In genomic region chr1:202638888-202639305, GRCh38 we compare ENCODE assay signal across 7 cellular contexts.
DNase-seq lines count a peak whose midpoint lies in the region; ATAC-seq, FAIRE-seq and TF ChIP-seq lines count a peak whose summit lies in the region.
"Not testable (repeated sequence)": the region's sequence is repeated elsewhere in the genome, so short reads cannot be mapped to it uniquely, and the experiment has no call there.

No MANE protein-coding gene starts in this region.

- DNase-seq in GM23338 (ENCODE audit: low spot score); H1 (ENCODE audit: low read depth in 1 of 2, low spot score in 2 of 2); left ventricle myocardium superior; mesendoderm; neural progenitor cell (ENCODE audit: low spot score): not testable (repeated sequence)
- DNase-seq in NCI-H446 treated with DMSO at 0.1 percent for 48 hours (lab: John Stamatoyannopoulos, UW): peak; percentile 60
- peak; percentile 86 for DNase-seq in cerebellar cortex (ENCODE audit: low spot score)

- H2BK20ac ChIP-seq in H1 (ENCODE audit: low read length): 0 out of 2 replicates have a peak overlapping the region, but pooled peaks have one; percentile 32

- H3K27ac ChIP-seq in GM23338 (ENCODE audit: low read depth); H1 (ENCODE audit: low read depth, low read length); neural progenitor cell: not testable (repeated sequence)
- peak overlapping the region; percentile 50 for H3K27ac ChIP-seq in mesendoderm (ENCODE audit: low read depth, low read length)

- not testable (repeated sequence) for H3K36me3 Mint-ChIP-seq in GM23338 (ENCODE audit: low read depth); neural progenitor cell

- FAIRE-seq in H1 (lab: Jason Lieb, UNC): not testable (repeated sequence)

- not testable (repeated sequence) for H3F3A ChIP-seq in GM23338 (replicated peaks; ENCODE audit: low read depth)
- peaks cover 24% of the 10 kb centered on the region for H3F3A ChIP-seq in neural progenitor cell (ENCODE audit: low read depth)

- H3K27me3 ChIP-seq in GM23338 (ENCODE audit: insufficient read depth) (peaks cover 26% of the 10 kb centered on the region), H1 (replicated peaks in 1 of 4; ENCODE audit: control insufficient read depth in 3 of 4, extremely low read depth in 1 of 4, insufficient read depth in 3 of 4, low read length in 3 of 4) (peaks cover 0 to 17% (median 12%) of the 10 kb centered on the region in 4 experiments; a peak in 5 of 7 replicates), neural progenitor cell (peaks cover 39% of the 10 kb centered on the region)
- not testable (repeated sequence) for H3K27me3 ChIP-seq in mesendoderm (ENCODE audit: insufficient read depth, low read length, poor library complexity)

- TF ChIP-seq POLR2A in H1 (IDR thresholded peaks at IDR 0.05; ENCODE audit: control extremely low read depth in 1 of 2, low read depth in 2 of 2, low read length in 2 of 2): not testable (repeated sequence)

- H3K4me2 ChIP-seq in GM23338: peak overlapping the region; percentile 72
- peak overlapping the region in 1 of 2 experiments; percentile 46; a peak in 1 of 4 replicates for H3K4me2 ChIP-seq in H1 (ENCODE audit: insufficient read depth in 1 of 2, low read depth in 2 of 2, low read length in 2 of 2)
- H3K4me2 ChIP-seq in mesendoderm (ENCODE audit: low read length): not testable (repeated sequence)
- peak overlapping the region; percentile 10 for H3K4me2 ChIP-seq in neural progenitor cell

- not testable (repeated sequence) for H3K9me2 ChIP-seq in GM23338 (ENCODE audit: insufficient read depth)

- H3K14ac ChIP-seq in H1 (ENCODE audit: insufficient read length): not testable (repeated sequence)

- not testable (repeated sequence) for H3K56ac ChIP-seq in H1 (replicated peaks; ENCODE audit: insufficient read length, low read depth, low read length)
- H3K56ac ChIP-seq in mesendoderm (ENCODE audit: low read length): peak overlapping the region; percentile 70

- not testable (repeated sequence) for ATAC-seq in GM23338
- peak; percentile 62 for ATAC-seq in left ventricle myocardium superior

- not testable (repeated sequence) for H3K23ac ChIP-seq in H1 (ENCODE audit: insufficient read length); mesendoderm (ENCODE audit: low read length)

- not testable (repeated sequence) for H3K9me3 Mint-ChIP-seq in GM23338, neural progenitor cell

- POLR2A ChIA-PET in H1 (lab: Charles Lee; ENCODE audit: partially characterized antibody): interaction anchor here (0.6 to 1.5 kb wide), 4 partner anchors 14 to 258 kb away, joined by 3 to 4 read pairs (median 3); no protein-coding TSS in a partner anchor

- H3K79me2 ChIP-seq in GM23338 (replicated peaks; ENCODE audit: insufficient read depth); H1 (ENCODE audit: control insufficient read depth in 1 of 2, insufficient read depth in 2 of 2, low read length in 2 of 2); mesendoderm (ENCODE audit: control insufficient read depth, insufficient read depth, low read length); neural progenitor cell (ENCODE audit: low read depth): not testable (repeated sequence)

- not testable (repeated sequence) for H2BK5ac ChIP-seq in H1 (ENCODE audit: low read depth, low read length); mesendoderm (ENCODE audit: low read length)

- H3K4me3 ChIP-seq in GM23338; H1 (ENCODE audit: extremely low read depth in 1 of 4, insufficient read depth in 2 of 4, low read depth in 3 of 4, low read length in 4 of 4); mesendoderm (ENCODE audit: low read length); neural progenitor cell: not testable (repeated sequence)

- peaks cover 12% of the 10 kb centered on the region for H3K23me2 ChIP-seq in H1 (ENCODE audit: low read depth, low read length)

- H2AFZ ChIP-seq in GM23338; H1 (ENCODE audit: low read length); neural progenitor cell (replicated peaks): not testable (repeated sequence)

- H4K20me1 ChIP-seq in GM23338 (replicated peaks; ENCODE audit: insufficient read depth); H1 (replicated peaks in 1 of 2; ENCODE audit: control insufficient read depth in 1 of 2, insufficient read depth in 2 of 2, low read length in 2 of 2): not testable (repeated sequence)
- H4K20me1 ChIP-seq in neural progenitor cell (ENCODE audit: low read depth): peaks cover 23% of the 10 kb centered on the region

- H2AK5ac ChIP-seq in H1 (ENCODE audit: low read depth, low read length); mesendoderm (ENCODE audit: low read length): not testable (repeated sequence)

- CTCF ChIA-PET in H1 (lab: Charles Lee; ENCODE audit: partially characterized antibody): interaction anchor here (0.8 to 1.9 kb wide), 7 partner anchors 10 to 61 kb away, joined by 3 to 9 read pairs (median 4); no protein-coding TSS in a partner anchor

- 0 out of 2 replicates have a peak overlapping the region, but pooled peaks have one; percentile 29 for H2BK15ac ChIP-seq in H1 (ENCODE audit: low read length)
- not testable (repeated sequence) for H2BK15ac ChIP-seq in mesendoderm (replicated peaks; ENCODE audit: low read depth)

- TF ChIP-seq EP300 in H1 (IDR thresholded peaks at IDR 0.05; ENCODE audit: borderline replicate concordance in 1 of 2, low read depth in 2 of 2, low read length in 2 of 2): not testable (repeated sequence)

- not testable (repeated sequence) for H2BK12ac ChIP-seq in H1 (ENCODE audit: low read depth, low read length)

- H3K27me3 Mint-ChIP-seq in GM23338 (ENCODE audit: insufficient read depth, low read depth, poor library complexity) (peaks cover 36% of the 10 kb centered on the region), neural progenitor cell (ENCODE audit: insufficient read depth, low read depth) (peaks cover 25% of the 10 kb centered on the region)

- not testable (repeated sequence) for H4K5ac ChIP-seq in H1 (ENCODE audit: insufficient read length, low read depth, low read length); mesendoderm (ENCODE audit: low read length)

- not testable (repeated sequence) for H3K18ac ChIP-seq in H1 (ENCODE audit: extremely low read depth, low read length)
- peak overlapping the region; percentile 11 for H3K18ac ChIP-seq in mesendoderm (ENCODE audit: low read length)

- H3K79me1 ChIP-seq in H1 (ENCODE audit: low read depth, low read length); mesendoderm (ENCODE audit: low read length): not testable (repeated sequence)

- TF ChIP-seq CTCF in GM23338 (conservative IDR thresholded peaks at IDR 0.05; ENCODE audit: low read depth in 2 of 2); H1 (IDR thresholded peaks at IDR 0.05; ENCODE audit: control extremely low read depth in 1 of 3, insufficient read depth in 1 of 3, low read depth in 1 of 3, low read length in 3 of 3); neural progenitor cell (IDR thresholded peaks at IDR 0.05): not testable (repeated sequence)

- H3K4me1 Mint-ChIP-seq in GM23338: peaks cover 39% of the 10 kb centered on the region
- H3K4me1 Mint-ChIP-seq in neural progenitor cell: peaks cover 51% of the 10 kb centered on the region

- 88% methylated on average over 5 of the region's 5 CpGs; no CpG with 5 or more reads in 1 of the 2 experiments for WGBS in H1 (ENCODE audit: extremely low coverage in 1 of 2, insufficient coverage in 1 of 2, insufficient read length in 1 of 2, insufficient replicate concordance in 2 of 2, low coverage in 1 of 2, low lambda C conversion rate in 2 of 2, missing lambda C conversion rate in 1 of 2), 2 experiments
- no CpG with 5 or more reads among the region's 5 CpGs for WGBS in mesendoderm (ENCODE audit: extremely low coverage, insufficient coverage, low lambda C conversion rate)

- not testable (repeated sequence) for H4K8ac ChIP-seq in H1 (ENCODE audit: extremely low read depth, insufficient read depth, low read length); mesendoderm (ENCODE audit: low read depth, low read length)

- H3K27ac Mint-ChIP-seq in GM23338: not testable (repeated sequence)
- H3K27ac Mint-ChIP-seq in neural progenitor cell: peak overlapping the region; percentile 70

- not testable (repeated sequence) for H3K9ac ChIP-seq in H1 (replicated peaks in 1 of 4; ENCODE audit: extremely low read depth in 1 of 4, low read depth in 3 of 4, low read length in 3 of 4); mesendoderm (ENCODE audit: low read length); neural progenitor cell

- H3K4ac ChIP-seq in H1 (replicated peaks; ENCODE audit: insufficient read length, low read depth, low read length); mesendoderm (ENCODE audit: low read depth, low read length): not testable (repeated sequence)

- intact Hi-C loops in left ventricle myocardium superior (cut with micrococcal nuclease): not testable (repeated sequence)

- not testable (repeated sequence) for H3K4me3 Mint-ChIP-seq in GM23338
- H3K4me3 Mint-ChIP-seq in neural progenitor cell: peak overlapping the region; percentile 52

- not testable (repeated sequence) for H3K36me3 ChIP-seq in GM23338 (ENCODE audit: insufficient read depth); H1 (ENCODE audit: control insufficient read depth in 2 of 4, insufficient read depth in 4 of 4, low read length in 3 of 4); mesendoderm (ENCODE audit: control insufficient read depth, insufficient read depth, low read length); neural progenitor cell

- H3K4me1 ChIP-seq in GM23338 (ENCODE audit: insufficient read depth) (peaks cover 28% of the 10 kb centered on the region), H1 (replicated peaks in 1 of 4; ENCODE audit: control insufficient read depth in 3 of 4, insufficient read depth in 4 of 4, low read length in 3 of 4) (peaks cover 7 to 22% (median 12%) of the 10 kb centered on the region in 4 experiments), neural progenitor cell (peaks cover 35% of the 10 kb centered on the region)
- H3K4me1 ChIP-seq in mesendoderm (ENCODE audit: control insufficient read depth, low read depth, low read length): not testable (repeated sequence)

- H2BK120ac ChIP-seq in H1 (replicated peaks; ENCODE audit: low read depth, low read length); mesendoderm (ENCODE audit: low read depth, low read length): not testable (repeated sequence)

- not testable (repeated sequence) for H4K91ac ChIP-seq in H1 (replicated peaks; ENCODE audit: insufficient read length, low read length)

- not testable (repeated sequence) for H3K9me3 ChIP-seq in H1 (ENCODE audit: insufficient read depth in 2 of 2, low read depth in 1 of 2, low read length in 1 of 2); neural progenitor cell (ENCODE audit: low read depth)

- TF ChIP-seq RAD21 in H1 (IDR thresholded peaks at IDR 0.05 in 1 of 2, conservative IDR thresholded peaks at IDR 0.05 in 1 of 2; ENCODE audit: low read depth in 2 of 2, low read length in 2 of 2): not testable (repeated sequence)
